8 cellular contexts compared by ENCODE assay signal in the genomic region with DNA sequence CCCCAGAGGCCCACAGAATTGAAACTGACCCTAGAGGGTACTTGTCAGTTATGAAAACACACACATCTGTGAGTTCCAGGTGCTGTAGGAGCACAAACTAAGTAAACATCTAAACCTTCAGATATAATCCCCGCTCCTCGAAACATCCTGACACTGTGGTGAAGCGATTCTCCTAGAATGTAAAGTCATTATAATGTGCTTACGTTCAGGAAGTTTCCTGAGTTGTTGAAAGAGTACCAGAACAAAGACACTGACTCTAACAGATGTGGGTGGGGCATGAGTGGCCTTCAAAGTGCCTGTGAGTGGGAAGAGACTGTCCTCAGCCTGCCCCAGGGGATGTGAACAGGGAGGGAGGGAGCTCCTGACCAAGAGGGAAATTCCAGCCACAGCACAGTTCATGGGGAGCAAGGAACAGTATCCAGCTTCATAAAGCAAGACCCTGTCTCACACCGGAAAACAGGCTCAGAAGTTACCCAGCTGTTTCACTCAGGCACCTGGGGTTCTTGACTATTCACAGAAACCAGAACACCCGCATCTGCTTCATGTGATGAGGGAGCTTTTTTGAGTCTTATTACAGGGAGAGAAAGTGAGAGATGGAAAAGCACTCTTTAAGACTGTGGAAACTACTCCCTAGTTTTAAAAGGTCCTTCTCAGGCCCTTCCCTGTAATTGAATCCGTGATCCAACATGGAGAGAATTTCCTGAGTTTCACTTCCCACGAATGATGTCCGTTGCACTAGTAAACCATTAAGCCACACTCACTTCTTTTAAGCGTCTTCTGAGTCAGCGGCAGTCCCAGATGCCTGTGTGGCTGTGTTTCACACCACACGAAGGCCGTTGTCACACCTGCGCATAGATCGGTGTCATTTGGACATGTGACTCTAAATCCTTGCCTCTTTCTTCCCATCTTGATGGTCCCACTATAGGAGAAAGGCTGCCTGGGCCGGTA.
DNase-seq lines count a peak whose midpoint lies in the region; ATAC-seq and TF ChIP-seq lines count a peak whose summit lies in the region.

No MANE protein-coding gene starts in this region.

- DNase-seq in BE2C (peak; percentile 21), GM19238 (ENCODE audit: insufficient read length, low spot score) (peak; percentile 63), heart left ventricle (peak in 4 of 5 donors; percentile 79 to 87 (median 84)), smooth muscle cell (lab: John Stamatoyannopoulos, UW; ENCODE audit: unreplicated experiment) (no peak), NCI-H2227 (lab: John Stamatoyannopoulos, UW; ENCODE audit: unreplicated experiment) (no peak), amygdala (lab: John Stamatoyannopoulos, UW) (no peak)
- DNase-seq in activated T-helper 1 cell treated with anti-CD3 and anti-CD28 coated beads, Interleukin-12 subunit alpha, Interleukin-12 subunit beta, Interleukin-2, Interleukin-4 antibody, amounts not matched to agents 30 ng/mL and 10 ng/mL and 1 ng/mL, durations not matched to agents 14 hours and 24 hours and 36 hours (ENCODE audit: low spot score): no peak

- no peaks in the 10 kb centered on the region for H3K9me3 ChIP-seq in BE2C
- H3K9me3 ChIP-seq in heart left ventricle: no peaks in the 10 kb centered on the region
- H3K9me3 ChIP-seq in smooth muscle cell (replicated peaks; ENCODE audit: low read depth): no peaks in the 10 kb centered on the region

- no peak for TF ChIP-seq POLR2A in heart left ventricle (IDR thresholded peaks at IDR 0.05)

- peaks cover 69% of the 10 kb centered on the region for H3F3A ChIP-seq in smooth muscle cell (ENCODE audit: low read depth)

- intact Hi-C loops in activated T-helper 1 cell treated with anti-CD3 and anti-CD28 coated beads, Interleukin-12 subunit alpha, Interleukin-12 subunit beta, Interleukin-2, Interleukin-4 antibody, amounts not matched to agents 30 ng/mL and 10 ng/mL and 1 ng/mL, durations not matched to agents 14 hours and 24 hours and 36 hours (cut with micrococcal nuclease): loop anchor here (2.0 to 5.0 kb wide), 2 partner anchors 76 to 113 kb away; no protein-coding TSS in a partner anchor
- intact Hi-C loops in heart left ventricle (cut with DNase I): loop anchor here in 5 of 10 donors (5.0 to 10.0 kb wide), 7 partner anchors 38 to 290 kb away; partner anchors contain the start of gene SPTBN1 (in 1 of the 5)

- H3K4me1 Mint-ChIP-seq in activated T-helper 1 cell treated with anti-CD3 and anti-CD28 coated beads, Interleukin-12 subunit alpha, Interleukin-12 subunit beta, Interleukin-2, Interleukin-4 antibody, amounts not matched to agents 30 ng/mL and 10 ng/mL and 1 ng/mL, durations not matched to agents 14 hours and 24 hours and 36 hours (ENCODE audit: low read depth): peaks cover 47% of the 10 kb centered on the region

- peaks cover 19% of the 10 kb centered on the region for H3K4me1 ChIP-seq in BE2C
- peaks cover 31 to 100% (median 97%) of the 10 kb centered on the region in 12 donors for H3K4me1 ChIP-seq in heart left ventricle
- H3K4me1 ChIP-seq in smooth muscle cell (ENCODE audit: low read depth): peaks cover 50% of the 10 kb centered on the region

- peak overlapping the region; percentile 78 for H3K4me2 ChIP-seq in smooth muscle cell

- no peaks in the 10 kb centered on the region for H3K9me3 Mint-ChIP-seq in activated T-helper 1 cell treated with anti-CD3 and anti-CD28 coated beads, Interleukin-12 subunit alpha, Interleukin-12 subunit beta, Interleukin-2, Interleukin-4 antibody, amounts not matched to agents 30 ng/mL and 10 ng/mL and 1 ng/mL, durations not matched to agents 14 hours and 24 hours and 36 hours

- WGBS in heart left ventricle, 4 donors: 24 to 45% (median 30%) methylated on average over 16 of the region's 16 CpGs
- WGBS in smooth muscle cell (ENCODE audit: low lambda C conversion rate): 39% methylated on average over 16 of the region's 16 CpGs

- H3K27ac Mint-ChIP-seq in activated T-helper 1 cell treated with anti-CD3 and anti-CD28 coated beads, Interleukin-12 subunit alpha, Interleukin-12 subunit beta, Interleukin-2, Interleukin-4 antibody, amounts not matched to agents 30 ng/mL and 10 ng/mL and 1 ng/mL, durations not matched to agents 14 hours and 24 hours and 36 hours: peak overlapping the region; percentile 52

- H3K79me2 ChIP-seq in smooth muscle cell (ENCODE audit: low read depth): peaks cover 45% of the 10 kb centered on the region

- H2AFZ ChIP-seq in smooth muscle cell (ENCODE audit: low read depth): no peak overlapping the region

- H3K4me3 Mint-ChIP-seq in activated T-helper 1 cell treated with anti-CD3 and anti-CD28 coated beads, Interleukin-12 subunit alpha, Interleukin-12 subunit beta, Interleukin-2, Interleukin-4 antibody, amounts not matched to agents 30 ng/mL and 10 ng/mL and 1 ng/mL, durations not matched to agents 14 hours and 24 hours and 36 hours: peak overlapping the region; percentile 54

- no peaks in the 10 kb centered on the region for H3K27me3 Mint-ChIP-seq in activated T-helper 1 cell treated with anti-CD3 and anti-CD28 coated beads, Interleukin-12 subunit alpha, Interleukin-12 subunit beta, Interleukin-2, Interleukin-4 antibody, amounts not matched to agents 30 ng/mL and 10 ng/mL and 1 ng/mL, durations not matched to agents 14 hours and 24 hours and 36 hours (ENCODE audit: insufficient read depth)

- H3K9ac ChIP-seq in smooth muscle cell (ENCODE audit: low read depth): peak overlapping the region; percentile 84

- H3K36me3 ChIP-seq in BE2C (peaks cover 42% of the 10 kb centered on the region), heart left ventricle (peaks cover 0 to 96% (median 79%) of the 10 kb centered on the region in 9 donors), smooth muscle cell (ENCODE audit: low read depth) (peaks cover 11% of the 10 kb centered on the region)

- ATAC-seq in HG03175 (IDR thresholded peaks at IDR 0.05; ENCODE audit: unreplicated experiment) (peak; percentile 80), heart left ventricle (peak; percentile 66 to 86 (median 76))

- peaks cover 66% of the 10 kb centered on the region for H3K36me3 Mint-ChIP-seq in activated T-helper 1 cell treated with anti-CD3 and anti-CD28 coated beads, Interleukin-12 subunit alpha, Interleukin-12 subunit beta, Interleukin-2, Interleukin-4 antibody, amounts not matched to agents 30 ng/mL and 10 ng/mL and 1 ng/mL, durations not matched to agents 14 hours and 24 hours and 36 hours (ENCODE audit: low read depth)

- TF ChIP-seq CTCF in BE2C (IDR thresholded peaks at IDR 0.05; ENCODE audit: low read depth, low read length) (no peak), heart left ventricle (IDR thresholded peaks at IDR 0.05) (no peak), smooth muscle cell (IDR thresholded peaks at IDR 0.05; ENCODE audit: borderline replicate concordance, insufficient read depth, poor library complexity, severe bottlenecking) (no peak)

- H3K27ac ChIP-seq in heart left ventricle (peak overlapping the region; percentile 54 to 94 (median 86)), smooth muscle cell (ENCODE audit: low read depth) (peak overlapping the region; percentile 97)

- peaks cover 3% of the 10 kb centered on the region for H4K20me1 ChIP-seq in smooth muscle cell (ENCODE audit: low read depth)

- H3K27me3 ChIP-seq in BE2C (no peaks in the 10 kb centered on the region), heart left ventricle (no peaks in the 10 kb centered on the region), smooth muscle cell (ENCODE audit: low read depth) (no peaks in the 10 kb centered on the region)

- no peak overlapping the region for H3K4me3 ChIP-seq in BE2C (ENCODE audit: low read depth, low read length)
- H3K4me3 ChIP-seq in heart left ventricle: peak overlapping the region in 5 of 12 donors; percentile 12 to 37 (median 20)
- H3K4me3 ChIP-seq in smooth muscle cell: no peak overlapping the region

Comparison
In these comparisons a context has a peak if more than half of its experiments do, and no peak if none do; other contexts are left out.
1. DNase-seq: peak in BE2C (single experiment), GM19238 (single experiment) and heart left ventricle (4 of 5); none in activated T-helper 1 cell treated with anti-CD3 and anti-CD28 coated beads, Interleukin-12 subunit alpha, Interleukin-12 subunit beta, Interleukin-2, Interleukin-4 antibody, amounts not matched to agents 30 ng/mL and 10 ng/mL and 1 ng/mL, durations not matched to agents 14 hours and 24 hours and 36 hours (single experiment), smooth muscle cell (single experiment), NCI-H2227 (single experiment) and amygdala (0 of 56).